Comparison of ENCODE assay signal across 16 cellular contexts in genomic region chr15:37079726-37080125, GRCh38.
DNase-seq lines count a peak whose midpoint lies in the region; ATAC-seq and TF ChIP-seq lines count a peak whose summit lies in the region.
"Had no signal": no experiment of that assay in that cellular context is flagged by ENCODE, and none has a peak within 500 bp of the region (broad histone marks: within the 10 kb centered on the region; RNA-seq: fewer than 3 reads in every experiment).

No MANE protein-coding gene starts in this region.

- peak; percentile 57 for DNase-seq in OCI-M1 (lab: John Stamatoyannopoulos, UW)
- no peak for DNase-seq in coronary artery (ENCODE audit: low spot score)
- peak; percentile 57 for DNase-seq in inferior parietal cortex (ENCODE audit: extremely low spot score)
- peak; percentile 75 for DNase-seq in superior temporal gyrus (ENCODE audit: extremely low spot score)
- no peak for DNase-seq in NCI-H2081 treated with DMSO at 0.1 percent for 48 hours (lab: John Stamatoyannopoulos, UW)
- no peak for DNase-seq in activated CD8-positive, alpha-beta memory T cell treated with anti-CD3 and anti-CD28 coated beads, Interleukin-2, amount 50 U/mL, for 48 hours
- DNase-seq: activated naive CD4-positive, alpha-beta T cell treated with anti-CD3 and anti-CD28 coated beads, Interleukin-2, amount 10 ng/mL, durations not matched to agents 7 days and 5 days; foreskin melanocyte; kidney glomerular epithelial cell; naive thymus-derived CD4-positive, alpha-beta T cell; NCI-H2029; NK-92 treated with Interleukin-12 subunit alpha and Interleukin-12 subunit beta, amount 100 ng/mL, for 24 hours; thyroid gland had no signal

- no peak for TF ChIP-seq CTCF in coronary artery (IDR thresholded peaks at IDR 0.05)

- peak overlapping the region in 1 of 2 donors; percentile 26 for H3K27ac ChIP-seq in coronary artery
- H3K27ac ChIP-seq: SK-N-MC, thyroid gland had no signal

- ATAC-seq in GM18909 (IDR thresholded peaks at IDR 0.05; ENCODE audit: poor library complexity, unreplicated experiment) (no peak), HG03439 (IDR thresholded peaks at IDR 0.05; ENCODE audit: unreplicated experiment) (no peak)
- ATAC-seq: naive thymus-derived CD4-positive, alpha-beta T cell had no signal

- peak overlapping the region; percentile 23 for H3K4me3 ChIP-seq in coronary artery
- H3K4me3 ChIP-seq: SK-N-MC, thyroid gland had no signal

Comparison
In these comparisons a context has a peak if more than half of its experiments do, and no peak if none do; other contexts are left out.
1. DNase-seq: peak in OCI-M1 (single experiment), inferior parietal cortex (single experiment) and superior temporal gyrus (single experiment); none in coronary artery (single experiment), NCI-H2081 treated with DMSO at 0.1 percent for 48 hours (single experiment) and activated CD8-positive, alpha-beta memory T cell treated with anti-CD3 and anti-CD28 coated beads, Interleukin-2, amount 50 U/mL, for 48 hours (single experiment).